In genomic region chr10:4190876-4191275, GRCh38 we compare ENCODE assay signal across 17 cellular contexts.
DNase-seq lines count a peak whose midpoint lies in the region; ATAC-seq, FAIRE-seq and TF ChIP-seq lines count a peak whose summit lies in the region.
"Had no signal": no experiment of that assay in that cellular context is flagged by ENCODE, and none has a peak within 500 bp of the region (broad histone marks: within the 10 kb centered on the region; RNA-seq: fewer than 3 reads in every experiment).

No MANE protein-coding gene starts in this region.

- H3K9ac ChIP-seq in keratinocyte (ENCODE audit: control insufficient read depth, extremely low read depth, insufficient read depth, low read length), result peak overlapping the region; percentile 67

- TF ChIP-seq POLR2A in esophagus squamous epithelium (IDR thresholded peaks at IDR 0.05), result no peak

- no peaks in the 10 kb centered on the region; the same call in 1 of the 2 replicates for H3K9me3 ChIP-seq in Panc1 (ENCODE audit: control insufficient read depth, insufficient read depth, low read depth, low read length)
- H3K9me3 ChIP-seq in keratinocyte (ENCODE audit: control insufficient read depth, low read depth, low read length), result no peaks in the 10 kb centered on the region
- no peaks in the 10 kb centered on the region for H3K9me3 ChIP-seq in right atrium auricular region
- no peaks in the 10 kb centered on the region for H3K9me3 ChIP-seq in esophagus squamous epithelium
- H3K9me3 ChIP-seq: A549 had no signal

- no peak for ATAC-seq in Panc1
- ATAC-seq: A549; CD8-positive, alpha-beta T cell had no signal

- in situ Hi-C loops in Panc1 (cut with HindIII; ENCODE audit: low pct_unique_long_range_greater_than_20kb, low sequenced_read_pairs), result no loop called here

- H3K36me3 ChIP-seq in Panc1 (ENCODE audit: control insufficient read depth, insufficient read depth, low read length) (no peaks in the 10 kb centered on the region), keratinocyte (ENCODE audit: control insufficient read depth in 2 of 2, extremely low read depth in 1 of 2, insufficient read depth in 2 of 2, low read length in 2 of 2) (no peaks in the 10 kb centered on the region), right atrium auricular region (no peaks in the 10 kb centered on the region), esophagus squamous epithelium (no peaks in the 10 kb centered on the region)

- H3K4me1 ChIP-seq in Panc1 (ENCODE audit: control insufficient read depth, insufficient read depth, low read length), result no peaks in the 10 kb centered on the region
- H3K4me1 ChIP-seq in keratinocyte (ENCODE audit: control insufficient read depth, extremely low read depth, insufficient read depth, low read length), result peaks cover 33% of the 10 kb centered on the region
- no peaks in the 10 kb centered on the region for H3K4me1 ChIP-seq in right atrium auricular region
- H3K4me1 ChIP-seq in esophagus squamous epithelium, result peaks cover 0 to 28% (median 7%) of the 10 kb centered on the region in 3 donors
- H3K4me1 ChIP-seq: A549 had no signal

- H2AFZ ChIP-seq in keratinocyte (ENCODE audit: control insufficient read depth, low read length), result peak overlapping the region; percentile 4

- H3K9me1 ChIP-seq in keratinocyte (ENCODE audit: control insufficient read depth, extremely low read depth, insufficient read depth, low read length), result no peaks in the 10 kb centered on the region

- H3K79me2 ChIP-seq in keratinocyte (ENCODE audit: control insufficient read depth, insufficient read depth, low read length), result no peaks in the 10 kb centered on the region

- DNase-seq in Panc1 (ENCODE audit: low read depth, low spot score), result no peak
- peak; percentile 60 for DNase-seq in epithelial cell of esophagus (ENCODE audit: low read depth)
- DNase-seq in keratinocyte (ENCODE audit: low read depth, low spot score), result no peak
- DNase-seq in right atrium auricular region (ENCODE audit: low spot score), result no peak
- DNase-seq in SIG-M5 treated with dmso at 0.1 percent for 504 hours (lab: John Stamatoyannopoulos, UW; ENCODE audit: unreplicated experiment), result no peak
- DNase-seq in esophagus squamous epithelium (lab: John Stamatoyannopoulos, UW), result no peak
- DNase-seq: CD8-positive, alpha-beta T cell; COR-L47; DMS153; DMS79 treated with DMSO at 0.1 percent for 48 hours; EL; HCEC 1CT; HFFc6 had no signal

- CTCF ChIA-PET in Panc1 (lab: Charles Lee), result no interaction called here

- H3K27ac ChIP-seq in Panc1 (ENCODE audit: low read length) (peak overlapping the region; percentile 51; the same call in 1 of the 2 replicates), keratinocyte (ENCODE audit: control insufficient read depth, insufficient read depth, low read length) (peak overlapping the region; percentile 89), right atrium auricular region (no peak overlapping the region), esophagus squamous epithelium (peak overlapping the region in 2 of 4 donors; percentile 79 to 88)
- H3K27ac ChIP-seq: A549 had no signal

- POLR2A ChIA-PET in Panc1 (lab: Charles Lee), result no interaction called here

- TF ChIP-seq CTCF in Panc1 (IDR thresholded peaks at IDR 0.05), result no peak
- no peak for TF ChIP-seq CTCF in epithelial cell of esophagus (IDR thresholded peaks at IDR 0.05; ENCODE audit: insufficient read depth, low read depth, low read length, missing control alignments)
- TF ChIP-seq CTCF in keratinocyte (optimal IDR thresholded peaks at IDR 0.05 in 1 of 3, IDR thresholded peaks at IDR 0.05 in 1 of 3, conservative IDR thresholded peaks at IDR 0.05 in 1 of 3; ENCODE audit: extremely low read depth in 1 of 3, insufficient read depth in 2 of 3, low read length in 3 of 3), result no peak
- no peak for TF ChIP-seq CTCF in right atrium auricular region (IDR thresholded peaks at IDR 0.05)
- no peak for TF ChIP-seq CTCF in esophagus squamous epithelium (IDR thresholded peaks at IDR 0.05)

- no peaks in the 10 kb centered on the region for H4K20me1 ChIP-seq in keratinocyte (ENCODE audit: control insufficient read depth, extremely low read depth, insufficient read depth, low read length)

- no TSS peak for BruUV-seq in Panc1 (replicated peaks; lab: Mats Ljungman, UMichigan)

- dilution Hi-C loops in keratinocyte (cut with MboI; ENCODE audit: extremely low pct_ligation_motif_present, low sequenced_read_pairs), result no loop called here

- 49 to 56% methylated on average over 4 of the region's 4 CpGs for WGBS in esophagus squamous epithelium, 2 donors

- intact Hi-C loops in Panc1 (cut with micrococcal nuclease; ENCODE audit: unreplicated experiment) (no loop called here), esophagus squamous epithelium (cut with DNase I) (no loop called here)

- H3K4me2 ChIP-seq in keratinocyte (ENCODE audit: control insufficient read depth, extremely low read depth, insufficient read depth, low read depth, low read length), result peak overlapping the region; percentile 55
- H3K4me2 ChIP-seq: A549 had no signal

- no peak for FAIRE-seq in keratinocyte (lab: Jason Lieb, UNC)
- FAIRE-seq: A549, D721Med, G401.6, H1 had no signal

- H3K4me3 ChIP-seq in Panc1 (ENCODE audit: low read depth in 2 of 2, low read length in 2 of 2) (no peak overlapping the region), epithelial cell of esophagus (ENCODE audit: low read length) (no peak overlapping the region), keratinocyte (ENCODE audit: control insufficient read depth in 2 of 3, extremely low read depth in 1 of 3, insufficient read depth in 2 of 3, low read depth in 1 of 3, low read length in 3 of 3) (no peak overlapping the region), right atrium auricular region (no peak overlapping the region), esophagus squamous epithelium (no peak overlapping the region)
- H3K4me3 ChIP-seq: A549 had no signal

- H3K27me3 ChIP-seq in Panc1 (ENCODE audit: control insufficient read depth, insufficient read depth, low read length), result no peaks in the 10 kb centered on the region
- H3K27me3 ChIP-seq in keratinocyte (ENCODE audit: control insufficient read depth, extremely low read depth, insufficient read depth, low read length), result no peaks in the 10 kb centered on the region
- no peaks in the 10 kb centered on the region for H3K27me3 ChIP-seq in right atrium auricular region
- H3K27me3 ChIP-seq in esophagus squamous epithelium, result no peaks in the 10 kb centered on the region

Comparison
In these comparisons a context has a peak if more than half of its experiments do, and no peak if none do; other contexts are left out.
1. H3K27ac ChIP-seq: peak in Panc1 (single experiment) and keratinocyte (single experiment); none in right atrium auricular region (0 of 2).